2 cellular contexts compared by ENCODE assay signal in the genomic region with DNA sequence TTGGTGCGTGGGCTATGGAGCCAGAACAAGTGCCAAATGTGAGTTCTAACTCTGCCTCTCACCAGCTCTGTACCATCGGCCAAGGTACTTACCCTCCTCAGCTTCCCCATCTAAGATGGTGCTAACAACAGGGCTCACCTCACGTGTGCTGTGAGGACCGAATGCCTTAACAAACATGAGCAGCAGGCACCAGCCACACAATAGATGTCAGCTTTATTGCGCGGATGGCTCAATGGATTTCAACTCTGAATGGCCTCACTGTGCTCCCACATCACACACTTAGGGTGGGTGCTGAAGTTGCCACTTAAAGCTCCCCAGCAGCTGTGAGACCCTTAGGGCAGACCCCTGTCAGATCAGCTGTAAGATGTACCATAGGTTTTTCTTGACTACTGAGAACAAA.
TF ChIP-seq lines count a peak whose summit lies in the region.

No MANE protein-coding gene starts in this region.

TF ChIP-seq in IMR-90, 13 proteins besides CTCF, POLR2A, EP300 and RAD21:
- no peak for TF ChIP-seq CEBPB (IDR thresholded peaks at IDR 0.05; ENCODE audit: low read depth, low read length)
- TF ChIP-seq, protein P1, sequence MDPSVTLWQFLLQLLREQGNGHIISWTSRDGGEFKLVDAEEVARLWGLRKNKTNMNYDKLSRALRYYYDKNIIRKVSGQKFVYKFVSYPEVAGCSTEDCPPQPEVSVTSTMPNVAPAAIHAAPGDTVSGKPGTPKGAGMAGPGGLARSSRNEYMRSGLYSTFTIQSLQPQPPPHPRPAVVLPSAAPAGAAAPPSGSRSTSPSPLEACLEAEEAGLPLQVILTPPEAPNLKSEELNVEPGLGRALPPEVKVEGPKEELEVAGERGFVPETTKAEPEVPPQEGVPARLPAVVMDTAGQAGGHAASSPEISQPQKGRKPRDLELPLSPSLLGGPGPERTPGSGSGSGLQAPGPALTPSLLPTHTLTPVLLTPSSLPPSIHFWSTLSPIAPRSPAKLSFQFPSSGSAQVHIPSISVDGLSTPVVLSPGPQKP (IDR thresholded peaks at IDR 0.05; ENCODE audit: borderline replicate concordance, low read depth, low read length) = no peak
- TF ChIP-seq MAZ (IDR thresholded peaks at IDR 0.05; ENCODE audit: borderline replicate concordance, low read depth, low read length) = no peak
- no peak for TF ChIP-seq FOS (IDR thresholded peaks at IDR 0.05; ENCODE audit: low read depth, low read length)
- no peak for TF ChIP-seq MXI1 (IDR thresholded peaks at IDR 0.05; ENCODE audit: borderline replicate concordance, low read depth, low read length)
- TF ChIP-seq, protein P2, sequence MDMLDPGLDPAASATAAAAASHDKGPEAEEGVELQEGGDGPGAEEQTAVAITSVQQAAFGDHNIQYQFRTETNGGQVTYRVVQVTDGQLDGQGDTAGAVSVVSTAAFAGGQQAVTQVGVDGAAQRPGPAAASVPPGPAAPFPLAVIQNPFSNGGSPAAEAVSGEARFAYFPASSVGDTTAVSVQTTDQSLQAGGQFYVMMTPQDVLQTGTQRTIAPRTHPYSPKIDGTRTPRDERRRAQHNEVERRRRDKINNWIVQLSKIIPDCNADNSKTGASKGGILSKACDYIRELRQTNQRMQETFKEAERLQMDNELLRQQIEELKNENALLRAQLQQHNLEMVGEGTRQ (IDR thresholded peaks at IDR 0.05; ENCODE audit: low read depth, low read length) = no peak
- no peak for TF ChIP-seq RCOR1 (IDR thresholded peaks at IDR 0.05; ENCODE audit: insufficient replicate concordance, low read length)
- no peak for TF ChIP-seq BHLHE40 (IDR thresholded peaks at IDR 0.05; ENCODE audit: low read depth, low read length)

TF ChIP-seq in HEK293T, 16 proteins besides CTCF, POLR2A, EP300 and RAD21:
- TF ChIP-seq SUZ12 (IDR thresholded peaks at IDR 0.05) = no peak
- TF ChIP-seq, protein P3, sequence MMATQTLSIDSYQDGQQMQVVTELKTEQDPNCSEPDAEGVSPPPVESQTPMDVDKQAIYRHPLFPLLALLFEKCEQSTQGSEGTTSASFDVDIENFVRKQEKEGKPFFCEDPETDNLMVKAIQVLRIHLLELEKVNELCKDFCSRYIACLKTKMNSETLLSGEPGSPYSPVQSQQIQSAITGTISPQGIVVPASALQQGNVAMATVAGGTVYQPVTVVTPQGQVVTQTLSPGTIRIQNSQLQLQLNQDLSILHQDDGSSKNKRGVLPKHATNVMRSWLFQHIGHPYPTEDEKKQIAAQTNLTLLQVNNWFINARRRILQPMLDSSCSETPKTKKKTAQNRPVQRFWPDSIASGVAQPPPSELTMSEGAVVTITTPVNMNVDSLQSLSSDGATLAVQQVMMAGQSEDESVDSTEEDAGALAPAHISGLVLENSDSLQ (IDR thresholded peaks at IDR 0.05) = no peak
- TF ChIP-seq TARDBP (IDR thresholded peaks at IDR 0.05) = no peak
- no peak for TF ChIP-seq ELF4 (IDR thresholded peaks at IDR 0.05)
- no peak for TF ChIP-seq HDGF (IDR thresholded peaks at IDR 0.05; ENCODE audit: borderline replicate concordance)
- TF ChIP-seq NFRKB (IDR thresholded peaks at IDR 0.05) = no peak
- no peak for TF ChIP-seq BHLHE40 (IDR thresholded peaks at IDR 0.05; ENCODE audit: borderline replicate concordance)
- TF ChIP-seq ARNT (IDR thresholded peaks at IDR 0.05) = no peak
- TF ChIP-seq FOXK2 (IDR thresholded peaks at IDR 0.05) = no peak
- TF ChIP-seq SP1 (IDR thresholded peaks at IDR 0.05) = no peak
- no peak for TF ChIP-seq CTBP1 (IDR thresholded peaks at IDR 0.05; ENCODE audit: borderline replicate concordance)
- TF ChIP-seq FOXA1 (IDR thresholded peaks at IDR 0.05) = no peak
- TF ChIP-seq LEF1 (IDR thresholded peaks at IDR 0.05; ENCODE audit: borderline replicate concordance) = no peak
- no peak for TF ChIP-seq ZNF384 (IDR thresholded peaks at IDR 0.05)
- TF ChIP-seq L3MBTL2 (conservative IDR thresholded peaks at IDR 0.05) = no peak
- no peak for TF ChIP-seq FOXM1 (IDR thresholded peaks at IDR 0.05; ENCODE audit: borderline replicate concordance)
